In genomic region chr2:203438528-203438927, GRCh38 we compare ENCODE assay signal across 19 cellular contexts.
DNase-seq lines count a peak whose midpoint lies in the region; ATAC-seq and TF ChIP-seq lines count a peak whose summit lies in the region.
"Had no signal": no experiment of that assay in that cellular context is flagged by ENCODE, and none has a peak within 500 bp of the region (broad histone marks: within the 10 kb centered on the region; RNA-seq: fewer than 3 reads in every experiment).

No MANE protein-coding gene starts in this region.

- no peak for TF ChIP-seq EP300 in gastroesophageal sphincter (IDR thresholded peaks at IDR 0.05)

- 75 to 90% methylated on average over 2 of the region's 2 CpGs for WGBS in gastroesophageal sphincter (ENCODE audit: low coverage in 1 of 2), 2 donors

- DNase-seq in Ammon's horn (ENCODE audit: low spot score) = peak; percentile 63
- DNase-seq in MV-4-11 (lab: John Stamatoyannopoulos, UW) = peak; percentile 11
- no peak for DNase-seq in mucosa of descending colon
- no peak for DNase-seq in T-helper 9 cell
- DNase-seq: AML-193; HFFc6; IMR-90; Karpas-422; MM.1S; NCI-H1417 treated with DMSO at 0.1 percent for 48 hours; NCI-H1930; NCI-H446; NCI-H69; NK-92 treated with Interleukin-12 subunit alpha and Interleukin-12 subunit beta, amount 100 ng/mL, for 24 hours; SJCRH30 had no signal

- H3K4me3 ChIP-seq in mucosa of descending colon (no peak overlapping the region), gastroesophageal sphincter (no peak overlapping the region)
- H3K4me3 ChIP-seq: SJCRH30 had no signal

- TF ChIP-seq CTCF in mucosa of descending colon (IDR thresholded peaks at IDR 0.05) = no peak
- no peak for TF ChIP-seq CTCF in gastroesophageal sphincter (IDR thresholded peaks at IDR 0.05)

- TF ChIP-seq POLR2A in gastroesophageal sphincter (IDR thresholded peaks at IDR 0.05) = no peak

- H3K36me3 ChIP-seq in mucosa of descending colon (ENCODE audit: low read depth) (peaks cover 5% of the 10 kb centered on the region), gastroesophageal sphincter (peaks cover 0 to 72% of the 10 kb centered on the region in 2 donors)

- H3K9me3 ChIP-seq in mucosa of descending colon (no peaks in the 10 kb centered on the region), gastroesophageal sphincter (no peaks in the 10 kb centered on the region)
- H3K9me3 ChIP-seq: SJCRH30 had no signal

- intact Hi-C loops in mucosa of descending colon (cut with DNase I, micrococcal nuclease) = no loop called here

- H3K4me1 ChIP-seq in mucosa of descending colon (ENCODE audit: low read depth) (no peaks in the 10 kb centered on the region), gastroesophageal sphincter (peaks cover 0 to 5% (median 0%) of the 10 kb centered on the region in 3 donors)
- H3K4me1 ChIP-seq: SJCRH30 had no signal

- peak overlapping the region; percentile 41 for H3K27ac ChIP-seq in cingulate gyrus (ENCODE audit: low read depth, low read length)
- no peak overlapping the region for H3K27ac ChIP-seq in gastroesophageal sphincter
- H3K27ac ChIP-seq: RWPE1, SJCRH30 had no signal

- ATAC-seq in mucosa of descending colon = peak; percentile 41
- no peak for ATAC-seq in gastroesophageal sphincter
- ATAC-seq in HG03039 (IDR thresholded peaks at IDR 0.05; ENCODE audit: unreplicated experiment) = no peak

- H3K27me3 ChIP-seq in gastroesophageal sphincter = no peaks in the 10 kb centered on the region
- H3K27me3 ChIP-seq: SJCRH30 had no signal

Comparison
In these comparisons a context has a peak if more than half of its experiments do, and no peak if none do; other contexts are left out.
1. DNase-seq: peak in Ammon's horn (single experiment) and MV-4-11 (single experiment); none in mucosa of descending colon (0 of 3) and T-helper 9 cell (single experiment).